ENCODE assay signal across 10 cellular contexts in the genomic region with DNA sequence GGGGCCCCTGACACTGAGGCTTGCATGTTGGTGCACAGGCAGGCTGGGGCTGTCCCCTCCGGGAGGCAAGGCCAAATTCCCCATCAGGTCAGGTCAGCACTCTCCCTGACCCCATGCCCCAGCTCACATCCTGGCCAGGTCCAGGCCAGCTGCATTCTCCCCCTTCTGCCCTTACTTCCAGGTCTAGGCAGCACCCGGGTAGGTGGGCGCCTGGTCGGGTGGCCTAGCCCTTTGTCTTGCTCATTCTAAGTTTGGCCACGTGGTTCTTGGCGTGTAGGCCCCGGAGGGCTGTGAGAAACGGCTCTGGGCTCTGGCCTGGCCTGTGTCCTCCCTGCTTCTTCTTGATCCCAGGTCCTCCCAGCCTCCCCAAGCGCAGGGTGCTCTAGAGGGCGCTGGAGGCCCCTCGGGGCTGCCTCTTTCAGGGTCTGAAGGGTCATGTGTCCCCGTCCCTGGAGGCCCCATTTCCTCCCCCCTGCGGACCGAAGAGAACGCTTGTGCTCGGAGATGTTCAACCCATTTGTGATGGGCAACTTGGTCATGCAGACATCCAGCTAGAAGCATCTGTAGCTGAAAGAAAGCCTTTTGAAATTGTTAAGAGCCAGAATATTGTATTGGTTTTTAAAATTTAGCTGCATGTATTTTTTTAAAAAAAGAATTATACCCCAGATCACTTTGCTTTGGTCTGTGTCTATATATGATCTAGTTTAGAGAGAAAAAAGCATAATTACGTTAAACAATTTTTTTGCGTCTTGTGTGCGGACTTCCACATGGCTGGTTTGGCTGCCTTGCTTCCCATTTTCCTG. TPM values are rescaled to one million over a fixed set of nuclear protein-coding genes. Genes with fewer than 3 reads are reported as not detected.
DNase-seq lines count a peak whose midpoint lies in the region; ATAC-seq and TF ChIP-seq lines count a peak whose summit lies in the region.
"Had no signal": no experiment of that assay in that cellular context is flagged by ENCODE, and none has a peak within 500 bp of the region (broad histone marks: within the 10 kb centered on the region; RNA-seq: fewer than 3 reads in every experiment).

No MANE protein-coding gene starts in this region.

- DNase-seq in DMS79 treated with DMSO at 0.1 percent for 48 hours (lab: John Stamatoyannopoulos, UW): peak; percentile 23
- DNase-seq in DMS79 (lab: John Stamatoyannopoulos, UW): no peak
- DNase-seq in PC-9: no peak
- peak; percentile 58 for DNase-seq in fibroblast of pulmonary artery (ENCODE audit: low read depth)
- peak; percentile 62 to 70 for DNase-seq in psoas muscle
- DNase-seq in T-helper 2 cell: no peak
- DNase-seq in A172 (ENCODE audit: low spot score): no peak

- no peaks in the 10 kb centered on the region for H3F3A ChIP-seq in PC-9 (ENCODE audit: insufficient read depth, low read depth)

- H4K20me1 ChIP-seq in PC-9 (ENCODE audit: insufficient read depth): no peaks in the 10 kb centered on the region

- H3K4me3 ChIP-seq in PC-9 (no peak overlapping the region), fibroblast of pulmonary artery (replicated peaks; ENCODE audit: low read depth, low read length) (peak overlapping the region; percentile 12), psoas muscle (peak overlapping the region; percentile 76)

- CTCF ChIA-PET in PC-9 (lab: Charles Lee): no interaction called here

- peaks cover 51% of the 10 kb centered on the region for H3K79me2 ChIP-seq in PC-9 (ENCODE audit: low read depth)

- H3K9me3 ChIP-seq in PC-9 (ENCODE audit: insufficient read depth, low read depth) (no peaks in the 10 kb centered on the region), psoas muscle (no peaks in the 10 kb centered on the region)

- no peak overlapping the region for H3K27ac ChIP-seq in PC-9
- H3K27ac ChIP-seq in psoas muscle: peak overlapping the region; percentile 99

- H3K4me1 ChIP-seq in PC-9 (replicated peaks; ENCODE audit: insufficient read depth) (peaks cover 5% of the 10 kb centered on the region; the same call in 1 of the 2 replicates), psoas muscle (peaks cover 62% of the 10 kb centered on the region)

- WGBS in psoas muscle, 3 donors: 42 to 54% (median 42%) methylated on average over 18 to 19 of the region's 19 CpGs

- H3K27me3 ChIP-seq in PC-9 (ENCODE audit: insufficient read depth, low read depth): no peaks in the 10 kb centered on the region
- H3K27me3 ChIP-seq in psoas muscle (ENCODE audit: insufficient read depth in 3 of 3, low read length in 2 of 3): no peaks in the 10 kb centered on the region

- H3K36me3 ChIP-seq in PC-9 (ENCODE audit: low read depth) (no peaks in the 10 kb centered on the region), psoas muscle (ENCODE audit: insufficient read depth in 1 of 2, low read depth in 1 of 2) (no peaks in the 10 kb centered on the region)

- H2AFZ ChIP-seq in PC-9: no peak overlapping the region

- peak in 2 of 4 donors; percentile 17 to 24 for ATAC-seq in psoas muscle
- no peak for ATAC-seq in HG02981 (IDR thresholded peaks at IDR 0.05; ENCODE audit: unreplicated experiment)

- POLR2A ChIA-PET in PC-9 (lab: Charles Lee; ENCODE audit: unreplicated experiment): no interaction called here

- TF ChIP-seq CTCF in PC-9 (conservative IDR thresholded peaks at IDR 0.05) (peak; percentile 38; the same call in 1 of the 2 replicates), fibroblast of pulmonary artery (IDR thresholded peaks at IDR 0.05; ENCODE audit: low read length, missing control alignments) (peak; percentile 41), psoas muscle (IDR thresholded peaks at IDR 0.05) (peak; percentile 12)

- no peak overlapping the region for H3K4me2 ChIP-seq in PC-9

- no TSS peak for BruUV-seq in PC-9 (replicated peaks; lab: Mats Ljungman, UMichigan)

- H3K9me2 ChIP-seq in PC-9 (ENCODE audit: insufficient read depth): no peaks in the 10 kb centered on the region

- intact Hi-C loops in PC-9 (cut with micrococcal nuclease; ENCODE audit: unreplicated experiment): no loop called here
- intact Hi-C loops in psoas muscle (cut with DNase I): loop anchor here in 1 of 2 donors (5.0 kb wide), 1 partner anchor 80 kb away; no protein-coding TSS in a partner anchor

RNA-seq across cellular contexts. Expression of a gene that starts 6.7 kb away (rescaled TPM):
- total RNA-seq in PC-9 (2021) (33.7 and 35.4 TPM in 2 replicates), psoas muscle (10 to 100 TPM in 1 of 4 donors, 1 to 10 TPM in 3; 6.0 to 10.7 (median 7.7) TPM)
- polyA plus RNA-seq in psoas muscle: 1 to 10 TPM; 2.8 to 6.6 (median 4.1) TPM
- total RNA-seq in A172 (2014; rRNA removed; shearing (Covaris generic)): 0.95 and 2.0 TPM in 2 replicates
- total RNA-seq: activated CD8-positive, alpha-beta memory T cell treated with anti-CD3 and anti-CD28 coated beads for 36 hours; CD4-positive, alpha-beta memory T cell had no signal
- polyA plus RNA-seq: CD4-positive, alpha-beta memory T cell had no signal

Comparison
In these comparisons a context has a peak if more than half of its experiments do, and no peak if none do; other contexts are left out.
1. DNase-seq: peak in DMS79 treated with DMSO at 0.1 percent for 48 hours (single experiment), fibroblast of pulmonary artery (single experiment) and psoas muscle (2 of 2); none in DMS79 (single experiment), PC-9 (0 of 2), T-helper 2 cell (0 of 5) and A172 (single experiment).
2. Peak in every context shown above with its lines, with median percentiles within 50 percentile points of each other: CTCF ChIP-seq.